16 cellular contexts compared by ENCODE assay signal in genomic region chr3:31423522-31423921, GRCh38.
A peak's percentile ranks its signal among the peaks of the same experiment; 100 is the strongest.
DNase-seq lines count a peak whose midpoint lies in the region; ATAC-seq and TF ChIP-seq lines count a peak whose summit lies in the region.
"Had no signal": no experiment of that assay in that cellular context is flagged by ENCODE, and none has a peak within 500 bp of the region (broad histone marks: within the 10 kb centered on the region; RNA-seq: fewer than 3 reads in every experiment).

No MANE protein-coding gene starts in this region.

- H2AFZ ChIP-seq in IMR-90 (replicated peaks; ENCODE audit: low read length, poor library complexity), result no peak overlapping the region
- peak overlapping the region; percentile 47 for H2AFZ ChIP-seq in mammary epithelial cell (ENCODE audit: low read depth, low read length)

- H3K4me1 ChIP-seq in IMR-90 (ENCODE audit: control insufficient read depth, insufficient read depth, low read length), result no peaks in the 10 kb centered on the region
- H3K4me1 ChIP-seq in mammary epithelial cell (ENCODE audit: insufficient read depth, low read length), result peaks cover 4% of the 10 kb centered on the region
- H3K4me1 ChIP-seq: gastrocnemius medialis, tibial nerve had no signal

- H4K91ac ChIP-seq in IMR-90 (ENCODE audit: insufficient read depth, low read depth, low read length), result no peak overlapping the region

- CTCF ChIA-PET in AG04449 (lab: Yijun Ruan, JAX), result interaction anchor here (1.3 kb wide), 1 partner anchor 12 kb away, joined by 3 read pairs; no protein-coding TSS in a partner anchor
- CTCF ChIA-PET in IMR-90 (lab: Yijun Ruan, JAX), result no interaction called here
- CTCF ChIA-PET in mammary epithelial cell (lab: Charles Lee; ENCODE audit: low non-redundant PET), result no interaction called here

- TF ChIP-seq RAD21 in IMR-90 (IDR thresholded peaks at IDR 0.05; ENCODE audit: low read length), result no peak

- H3K36me3 ChIP-seq in IMR-90 (ENCODE audit: control insufficient read depth, insufficient read depth, low read length) (no peaks in the 10 kb centered on the region), mammary epithelial cell (ENCODE audit: insufficient read depth, low read length) (no peaks in the 10 kb centered on the region)
- H3K36me3 ChIP-seq: gastrocnemius medialis, tibial nerve had no signal

- no TSS peak for BruUV-seq in IMR-90 (replicated peaks; lab: Mats Ljungman, UMichigan)
- no TSS peak for BruUV-seq in mammary epithelial cell (replicated peaks; lab: Mats Ljungman, UMichigan)

- no peaks in the 10 kb centered on the region for H4K20me1 ChIP-seq in IMR-90 (ENCODE audit: insufficient read depth, low read length)
- no peaks in the 10 kb centered on the region for H4K20me1 ChIP-seq in mammary epithelial cell (ENCODE audit: insufficient read depth, low read length)

- H3K27me3 ChIP-seq in IMR-90 (ENCODE audit: control insufficient read depth, insufficient read depth, low read length) (no peaks in the 10 kb centered on the region; the same call in 1 of the 2 replicates), mammary epithelial cell (ENCODE audit: insufficient read depth, low read length) (no peaks in the 10 kb centered on the region)
- H3K27me3 ChIP-seq: gastrocnemius medialis, tibial nerve had no signal

- ATAC-seq in IMR-90 (ENCODE audit: low read depth), result peak; percentile 11; the same call in 1 of the 2 replicates
- no peak for ATAC-seq in GM18868 (IDR thresholded peaks at IDR 0.05; ENCODE audit: unreplicated experiment)
- ATAC-seq: gastrocnemius medialis; naive thymus-derived CD4-positive, alpha-beta T cell had no signal

- dilution Hi-C loops in IMR-90 (cut with HindIII; ENCODE audit: low sequenced_read_pairs, unreplicated experiment), result no loop called here
- dilution Hi-C loops in mammary epithelial cell (cut with HindIII; ENCODE audit: low sequenced_read_pairs), result no loop called here

- no peak overlapping the region for H3K14ac ChIP-seq in IMR-90 (replicated peaks; ENCODE audit: low read depth, low read length)

- TF ChIP-seq CTCF in AG04449 (IDR thresholded peaks at IDR 0.05; ENCODE audit: insufficient read depth, low read length, missing control alignments) (no peak), IMR-90 (conservative IDR thresholded peaks at IDR 0.05; ENCODE audit: low read depth, low read length) (no peak), mammary epithelial cell (conservative IDR thresholded peaks at IDR 0.05 in 1 of 2, IDR thresholded peaks at IDR 0.05 in 1 of 2; ENCODE audit: extremely low read depth in 1 of 2, insufficient read depth in 1 of 2, low read depth in 1 of 2, low read length in 2 of 2) (no peak), GM20000 (IDR thresholded peaks at IDR 0.05; ENCODE audit: extremely low read depth, missing control alignments) (no peak)

- no peak overlapping the region for H4K8ac ChIP-seq in IMR-90 (ENCODE audit: low read depth in 2 of 2, low read length in 2 of 2)

- intact Hi-C loops in IMR-90 (cut with micrococcal nuclease) (no loop called here), mammary epithelial cell (cut with micrococcal nuclease) (no loop called here)

- POLR2A ChIA-PET in AG04449 (lab: Yijun Ruan, JAX) (interaction anchor here (0.9 kb wide), 1 partner anchor 110 kb away, joined by 3 read pairs; no protein-coding TSS in a partner anchor), IMR-90 (lab: Charles Lee; ENCODE audit: unreplicated experiment) (no interaction called here)

- WGBS in IMR-90 (ENCODE audit: extremely low coverage in 2 of 2, insufficient read length in 1 of 2), 2 experiments, result no CpG with 5 or more reads among the region's 3 CpGs
- WGBS in mammary epithelial cell (ENCODE audit: low coverage, missing lambda C conversion rate), result 54% methylated on average over 3 of the region's 3 CpGs

- no peak overlapping the region for H3K27ac ChIP-seq in IMR-90 (ENCODE audit: insufficient read depth, low read length)
- H3K27ac ChIP-seq in mammary epithelial cell (ENCODE audit: insufficient read depth, low read depth, low read length), result no peak overlapping the region
- H3K27ac ChIP-seq: gastrocnemius medialis, tibial nerve had no signal

- no peak overlapping the region for H2BK20ac ChIP-seq in IMR-90 (ENCODE audit: low read depth, low read length)

- no peak overlapping the region for H3K18ac ChIP-seq in IMR-90 (ENCODE audit: low read depth, low read length)

- TF ChIP-seq POLR2A in IMR-90 (IDR thresholded peaks at IDR 0.05; ENCODE audit: low read depth, low read length), result no peak

- H4K5ac ChIP-seq in IMR-90 (ENCODE audit: low read depth, low read length), result no peak overlapping the region

- H3K56ac ChIP-seq in IMR-90 (ENCODE audit: extremely low read depth, insufficient read depth, low read length), result no peak overlapping the region

- no peaks in the 10 kb centered on the region for H3K79me1 ChIP-seq in IMR-90 (ENCODE audit: low read depth in 1 of 2, low read length in 2 of 2)

- no peaks in the 10 kb centered on the region for H3K9me3 ChIP-seq in IMR-90 (ENCODE audit: control insufficient read depth, insufficient read depth, low read length)
- H3K9me3 ChIP-seq in mammary epithelial cell (replicated peaks; ENCODE audit: insufficient read depth, low read length), result peaks cover 3% of the 10 kb centered on the region
- H3K9me3 ChIP-seq: gastrocnemius medialis, tibial nerve had no signal

- no peak overlapping the region for H2AK9ac ChIP-seq in IMR-90 (replicated peaks; ENCODE audit: low read depth, low read length, poor library complexity)

- no peak overlapping the region for H2AK5ac ChIP-seq in IMR-90 (ENCODE audit: low read depth, low read length)

- no peak overlapping the region for H3K4ac ChIP-seq in IMR-90 (ENCODE audit: low read depth, low read length)

- H2BK5ac ChIP-seq in IMR-90 (ENCODE audit: low read depth, low read length, poor library complexity, severe bottlenecking), result no peak overlapping the region

- H3K4me3 ChIP-seq in AG04449 (ENCODE audit: low read depth, low read length) (no peak overlapping the region), IMR-90 (ENCODE audit: insufficient read depth, low read depth, low read length) (no peak overlapping the region), mammary epithelial cell (replicated peaks in 1 of 3; ENCODE audit: insufficient read depth in 1 of 3, low read depth in 2 of 3, low read length in 3 of 3) (no peak overlapping the region)
- H3K4me3 ChIP-seq: gastrocnemius medialis, tibial nerve had no signal

- in situ Hi-C loops in IMR-90 (cut with MboI; ENCODE audit: low sequenced_read_pairs), result no loop called here
- in situ Hi-C loops in mammary epithelial cell (cut with MboI; ENCODE audit: low sequenced_read_pairs in 2 of 2), result no loop called here

- no peak overlapping the region for H3K23ac ChIP-seq in IMR-90 (ENCODE audit: low read depth, low read length)

- H3K9ac ChIP-seq in IMR-90 (ENCODE audit: low read depth, low read length), result no peak overlapping the region
- no peak overlapping the region for H3K9ac ChIP-seq in mammary epithelial cell (ENCODE audit: insufficient read depth, low read length)

- no peak overlapping the region for H2BK120ac ChIP-seq in IMR-90 (ENCODE audit: low read depth, low read length)

- H3K4me2 ChIP-seq in IMR-90 (ENCODE audit: low read depth, low read length) (no peak overlapping the region), mammary epithelial cell (ENCODE audit: insufficient read depth, low read depth, low read length) (no peak overlapping the region)

- no peaks in the 10 kb centered on the region for H3K79me2 ChIP-seq in mammary epithelial cell (ENCODE audit: insufficient read depth, low read length)

- no peak overlapping the region for H2BK15ac ChIP-seq in IMR-90 (ENCODE audit: low read depth, low read length)

- DNase-seq in AG04449 (ENCODE audit: low read depth, low spot score) (peak; percentile 0), IMR-90 (peak; percentile 57), mammary epithelial cell (peak; percentile 57), kidney tubule cell (ENCODE audit: low spot score) (peak; percentile 66), AG08396 (ENCODE audit: low spot score) (no peak), GM20000 (ENCODE audit: low spot score) (no peak), NOMO-1 treated with DMSO at 0.1 percent for 48 hours (lab: John Stamatoyannopoulos, UW; ENCODE audit: unreplicated experiment) (no peak)
- DNase-seq: activated effector memory CD4-positive, alpha-beta T cell treated with anti-CD3 and anti-CD28 coated beads, Interleukin-2, amount 50 U/mL, for 16 hours; gastrocnemius medialis; kidney; naive thymus-derived CD4-positive, alpha-beta T cell; NCI-H1930; small intestine; T-helper 2 cell had no signal

- H3K9me1 ChIP-seq in IMR-90 (ENCODE audit: insufficient read depth, low read length), result no peaks in the 10 kb centered on the region

TF ChIP-seq in IMR-90, 13 proteins besides CTCF, POLR2A, EP300 and RAD21:
- TF ChIP-seq RFX5 (IDR thresholded peaks at IDR 0.05; ENCODE audit: low read depth, low read length), result no peak
- 0 out of 2 replicates have a peak, but pooled peaks have one; percentile 3 for TF ChIP-seq USF2 (IDR thresholded peaks at IDR 0.05; ENCODE audit: low read depth, low read length)
- TF ChIP-seq MXI1 (IDR thresholded peaks at IDR 0.05; ENCODE audit: borderline replicate concordance, low read depth, low read length), result no peak
- no peak for TF ChIP-seq ELK1 (IDR thresholded peaks at IDR 0.05; ENCODE audit: borderline replicate concordance, low read depth, low read length)
TF ChIP-seq in IMR-90: peak in this region for 1.

Comparison
In these comparisons a context has a peak if more than half of its experiments do, and no peak if none do; other contexts are left out.
1. DNase-seq: peak in AG04449 (single experiment), IMR-90 (single experiment), mammary epithelial cell (single experiment) and kidney tubule cell (single experiment); none in AG08396 (single experiment), GM20000 (single experiment) and NOMO-1 treated with DMSO at 0.1 percent for 48 hours (single experiment).